Comparison of ENCODE assay signal across 32 cellular contexts in genomic region chr14:33774161-33774560, GRCh38.
"Had no signal": no experiment of that assay in that cellular context is flagged by ENCODE, and none has a peak within 500 bp of the region (broad histone marks: within the 10 kb centered on the region; RNA-seq: fewer than 3 reads in every experiment).

No MANE protein-coding gene starts in this region.

- H3K27me3 ChIP-seq: adrenal gland, cardiac muscle cell had no signal

- FAIRE-seq: bronchial epithelial cell, TTC549 had no signal

- H3K36me3 ChIP-seq: adrenal gland, cardiac muscle cell had no signal

- DNase-seq: activated B cell treated with CpG ODN at 0.5 μM for 24 hours; activated CD4-positive, alpha-beta memory T cell treated with anti-CD3 and anti-CD28 coated beads for 36 hours; activated CD4-positive, alpha-beta T cell treated with anti-CD3 and anti-CD28 coated beads for 4 hours; activated CD4-positive, alpha-beta T cell treated with anti-CD3 and anti-CD28 coated beads, Interleukin-2, amount 10 ng/mL, durations not matched to agents 24 days and 14 days; activated CD4-positive, alpha-beta T cell treated with anti-CD3 and anti-CD28 coated beads, Interleukin-2, amount 50 U/mL, for 1 hour; activated CD4-positive, alpha-beta T cell treated with anti-CD3 and anti-CD28 coated beads, Interleukin-2, amount 50 U/mL, for 4 hours; activated CD4-positive, CD25-positive, alpha-beta regulatory T cell treated with anti-CD3 and anti-CD28 coated beads, Interleukin-2, amount 50 U/mL, for 72 hours; activated CD8-positive, alpha-beta memory T cell treated with anti-CD3 and anti-CD28 coated beads, Interleukin-2, amount 50 U/mL, for 4 hours; activated CD8-positive, alpha-beta T cell treated with anti-CD3 and anti-CD28 coated beads for 36 hours; activated effector memory CD4-positive, alpha-beta T cell treated with anti-CD3 and anti-CD28 coated beads, Interleukin-2, amount 50 U/mL, for 16 hours; activated gamma-delta T cell treated with Interleukin-2 at 50 U/mL for 16 hours; activated naive CD4-positive, alpha-beta T cell; activated naive CD4-positive, alpha-beta T cell treated with anti-CD3 and anti-CD28 coated beads for 36 hours; activated naive CD4-positive, alpha-beta T cell treated with anti-CD3 and anti-CD28 coated beads, Interleukin-2, amount 50 U/mL, for 16 hours; activated naive CD8-positive, alpha-beta T cell treated with anti-CD3 and anti-CD28 coated beads for 36 hours; activated T-cell treated with anti-CD3 and anti-CD28 coated beads for 4 hours; activated T-cell treated with anti-CD3 and anti-CD28 coated beads, Interleukin-2, amount 50 U/mL, for 1 hour; activated T-cell treated with anti-CD3 and anti-CD28 coated beads, Interleukin-2, amount 50 U/mL, for 4 hours; activated T-cell treated with anti-CD3 and anti-CD28 coated beads, Interleukin-2, amount 50 U/mL, for 72 hours; adrenal gland; amniotic stem cell; aorta; cerebellar nuclear complex; T-helper 1 cell; T-helper 2 cell; T-helper 9 cell had no signal

- H3K27ac ChIP-seq: adrenal gland, cardiac muscle cell, VCaP had no signal

- H3K4me1 ChIP-seq: adrenal gland had no signal

- H3K4me3 ChIP-seq: adrenal gland, cardiac muscle cell had no signal

- H3K9me3 ChIP-seq: adrenal gland had no signal

- ATAC-seq: activated CD8-positive, alpha-beta T cell treated with anti-CD3 and anti-CD28 coated beads for 36 hours; activated naive CD4-positive, alpha-beta T cell treated with anti-CD3 and anti-CD28 coated beads, Interleukin-2, amount 50 U/mL, for 72 hours; activated T-cell treated with anti-CD3 and anti-CD28 coated beads, Interleukin-2, amount 50 U/mL, for 4 hours; activated T-cell treated with anti-CD3 and anti-CD28 coated beads, Interleukin-2, amount 50 U/mL, for 72 hours; activated T-helper 17 cell treated with anti-CD3 and anti-CD28 coated beads, Interleukin-2, amount 50 U/mL, for 72 hours had no signal
